28 cellular contexts compared by ENCODE assay signal in the genomic region with DNA sequence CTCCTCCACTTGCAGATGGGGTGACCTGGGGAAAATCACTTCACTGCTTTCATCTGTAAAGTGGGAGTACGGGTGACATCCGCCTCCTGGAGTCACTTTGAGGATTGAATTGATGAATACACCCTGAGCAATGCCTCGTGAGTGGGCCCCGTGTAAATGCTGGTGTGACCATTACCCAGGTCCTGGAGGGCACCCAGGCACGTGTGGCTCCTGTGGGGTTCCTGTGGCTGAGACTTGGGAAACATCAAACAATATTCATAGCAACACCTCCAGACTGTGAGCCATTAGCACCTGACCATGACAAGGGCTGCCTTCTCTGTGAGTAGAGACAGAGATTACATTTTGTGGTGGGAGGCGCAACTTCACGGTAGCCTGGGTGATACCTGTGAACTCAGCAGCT.
"Had no signal": no experiment of that assay in that cellular context is flagged by ENCODE, and none has a peak within 500 bp of the region (broad histone marks: within the 10 kb centered on the region; RNA-seq: fewer than 3 reads in every experiment).

No MANE protein-coding gene starts in this region.

- H3K79me2 ChIP-seq: hepatocyte had no signal

- H3K27me3 ChIP-seq: brain microvascular endothelial cell, hepatocyte, neural progenitor cell, testis, uterus had no signal

- H3K9me3 Mint-ChIP-seq: activated naive CD8-positive, alpha-beta T cell treated with anti-CD3 and anti-CD28 coated beads, Interleukin-2, amount 10 ng/mL, durations not matched to agents 7 days and 5 days; memory B cell; neural progenitor cell; T-helper 1 cell treated with Interleukin-12 subunit alpha and Interleukin-12 subunit beta and Interleukin-4 antibody, amounts not matched to agents 30 μg/mL and 1 μg/mL, for 36 hours had no signal

- ATAC-seq: activated CD4-positive, CD25-positive, alpha-beta regulatory T cell treated with anti-CD3 and anti-CD28 coated beads, Interleukin-2, amount 50 U/mL, for 24 hours; activated CD8-positive, alpha-beta memory T cell treated with anti-CD3 and anti-CD28 coated beads, Interleukin-2, amount 10 ng/mL, durations not matched to agents 7 days and 5 days; activated CD8-positive, alpha-beta T cell treated with anti-CD3 and anti-CD28 coated beads, Interleukin-2, amount 10 ng/mL, durations not matched to agents 7 days and 5 days; gastroesophageal sphincter; naive thymus-derived CD4-positive, alpha-beta T cell had no signal

- H3K4me1 ChIP-seq: gastroesophageal sphincter, testis, transverse colon, uterus had no signal

- H3K27ac Mint-ChIP-seq: activated CD8-positive, alpha-beta memory T cell treated with anti-CD3 and anti-CD28 coated beads, Interleukin-2, amount 10 ng/mL, durations not matched to agents 7 days and 5 days; activated CD8-positive, alpha-beta T cell treated with anti-CD3 and anti-CD28 coated beads, Interleukin-2, amount 10 ng/mL, durations not matched to agents 7 days and 5 days; activated naive CD4-positive, alpha-beta T cell treated with anti-CD3 and anti-CD28 coated beads, Interleukin-2, amount 10 ng/mL, durations not matched to agents 7 days and 5 days; memory B cell; neural progenitor cell; progenitor cell of endocrine pancreas; T-helper 1 cell treated with Interleukin-12 subunit alpha and Interleukin-12 subunit beta and Interleukin-4 antibody, amounts not matched to agents 30 μg/mL and 1 μg/mL, for 36 hours had no signal

- H2AFZ ChIP-seq: hepatocyte had no signal

- DNase-seq: activated CD4-positive, alpha-beta T cell treated with anti-CD3 and anti-CD28 coated beads, Interleukin-2, amount 50 U/mL, for 1 hour; activated CD8-positive, alpha-beta memory T cell treated with anti-CD3 and anti-CD28 coated beads, Interleukin-2, amount 10 ng/mL, durations not matched to agents 7 days and 5 days; activated CD8-positive, alpha-beta T cell treated with anti-CD3 and anti-CD28 coated beads, Interleukin-2, amount 10 ng/mL, durations not matched to agents 7 days and 5 days; activated gamma-delta T cell; activated naive CD4-positive, alpha-beta T cell treated with anti-CD3 and anti-CD28 coated beads, Interleukin-2, amount 10 ng/mL, durations not matched to agents 7 days and 5 days; activated T-cell treated with anti-CD3 and anti-CD28 coated beads, Interleukin-2, amount 50 U/mL, for 48 hours; brain microvascular endothelial cell; caudate nucleus; cortex of kidney; midbrain; naive thymus-derived CD4-positive, alpha-beta T cell; SK-N-SH; stimulated activated CD4-positive, alpha-beta T cell treated with anti-CD3 and anti-CD28 coated beads, Interleukin-1b, Interleukin-23, amount 100 ng/mL, for 48 hours; stimulated activated naive CD4-positive, alpha-beta T cell treated with Interleukin-2 at 50 U/mL for 16 hours; SW 1271; T-helper 9 cell; testis; transverse colon had no signal

- H3K36me3 Mint-ChIP-seq: memory B cell, neural progenitor cell had no signal

- H3K9me3 ChIP-seq: gastroesophageal sphincter, SK-N-SH, testis, transverse colon, uterus had no signal

- H3K4me2 ChIP-seq: hepatocyte, neural progenitor cell, smooth muscle cell had no signal

- H3K27ac ChIP-seq: gastroesophageal sphincter, hepatocyte, neural progenitor cell, testis, transverse colon, uterus had no signal

- H3K4me3 Mint-ChIP-seq: activated CD8-positive, alpha-beta memory T cell treated with anti-CD3 and anti-CD28 coated beads, Interleukin-2, amount 10 ng/mL, durations not matched to agents 7 days and 5 days; activated CD8-positive, alpha-beta T cell treated with anti-CD3 and anti-CD28 coated beads, Interleukin-2, amount 10 ng/mL, durations not matched to agents 7 days and 5 days; activated naive CD4-positive, alpha-beta T cell treated with anti-CD3 and anti-CD28 coated beads, Interleukin-2, amount 10 ng/mL, durations not matched to agents 7 days and 5 days; activated naive CD8-positive, alpha-beta T cell treated with anti-CD3 and anti-CD28 coated beads, Interleukin-2, amount 10 ng/mL, durations not matched to agents 7 days and 5 days; memory B cell; naive thymus-derived CD4-positive, alpha-beta T cell; neural progenitor cell; T-helper 1 cell treated with Interleukin-12 subunit alpha and Interleukin-12 subunit beta and Interleukin-4 antibody, amounts not matched to agents 30 μg/mL and 1 μg/mL, for 36 hours had no signal

- H3K4me3 ChIP-seq: gastroesophageal sphincter, hepatocyte, neural progenitor cell, smooth muscle cell, testis, transverse colon, uterus had no signal

- H3K36me3 ChIP-seq: brain microvascular endothelial cell, gastroesophageal sphincter, neural progenitor cell, transverse colon, uterus had no signal
